In genomic region chr7:147809785-147810184, GRCh38 we compare ENCODE assay signal across 28 cellular contexts.
"Had no signal": no experiment of that assay in that cellular context is flagged by ENCODE, and none has a peak within 500 bp of the region (broad histone marks: within the 10 kb centered on the region; RNA-seq: fewer than 3 reads in every experiment).

No MANE protein-coding gene starts in this region.

- ATAC-seq: activated CD8-positive, alpha-beta memory T cell treated with anti-CD3 and anti-CD28 coated beads, Interleukin-2, amount 10 ng/mL, durations not matched to agents 7 days and 5 days; activated CD8-positive, alpha-beta T cell treated with anti-CD3 and anti-CD28 coated beads for 36 hours; activated naive CD8-positive, alpha-beta T cell treated with anti-CD3 and anti-CD28 coated beads, Interleukin-2, amount 50 U/mL, for 24 hours; natural killer cell treated with Interleukin-12 subunit alpha and Interleukin-12 subunit beta and Interleukin-15 and Interleukin-18, amount 100 ng/mL, for 72 hours; upper lobe of right lung had no signal

- H3K27me3 ChIP-seq: brain microvascular endothelial cell, hepatocyte, spleen, thyroid gland, upper lobe of right lung had no signal

- H3K9me3 ChIP-seq: ovary, prostate gland, thyroid gland, upper lobe of right lung had no signal

- H3K4me3 Mint-ChIP-seq: activated CD4-positive, alpha-beta T cell treated with anti-CD3 and anti-CD28 coated beads, Interleukin-2, amount 10 ng/mL, durations not matched to agents 7 days and 5 days; activated CD8-positive, alpha-beta memory T cell treated with anti-CD3 and anti-CD28 coated beads, Interleukin-2, amount 10 ng/mL, durations not matched to agents 7 days and 5 days; activated CD8-positive, alpha-beta T cell treated with anti-CD3 and anti-CD28 coated beads for 36 hours; activated naive CD8-positive, alpha-beta T cell treated with anti-CD3 and anti-CD28 coated beads, Interleukin-2, amount 50 U/mL, for 24 hours; immature natural killer cell; natural killer cell treated with Interleukin-12 subunit alpha and Interleukin-12 subunit beta and Interleukin-15 and Interleukin-18, amount 100 ng/mL, for 72 hours had no signal

- H3K9me3 Mint-ChIP-seq: activated CD4-positive, alpha-beta T cell treated with anti-CD3 and anti-CD28 coated beads, Interleukin-2, amount 10 ng/mL, durations not matched to agents 7 days and 5 days had no signal

- H3K27me3 Mint-ChIP-seq: activated CD4-positive, alpha-beta T cell treated with anti-CD3 and anti-CD28 coated beads, Interleukin-2, amount 10 ng/mL, durations not matched to agents 7 days and 5 days; activated CD8-positive, alpha-beta memory T cell treated with anti-CD3 and anti-CD28 coated beads, Interleukin-2, amount 10 ng/mL, durations not matched to agents 7 days and 5 days; activated CD8-positive, alpha-beta T cell treated with anti-CD3 and anti-CD28 coated beads for 36 hours; activated naive CD8-positive, alpha-beta T cell treated with anti-CD3 and anti-CD28 coated beads, Interleukin-2, amount 50 U/mL, for 24 hours; natural killer cell treated with Interleukin-12 subunit alpha and Interleukin-12 subunit beta and Interleukin-15 and Interleukin-18, amount 100 ng/mL, for 72 hours had no signal

- H2AFZ ChIP-seq: hepatocyte had no signal

- H3K27ac Mint-ChIP-seq: activated CD4-positive, alpha-beta T cell treated with anti-CD3 and anti-CD28 coated beads, Interleukin-2, amount 10 ng/mL, durations not matched to agents 7 days and 5 days; activated CD8-positive, alpha-beta memory T cell treated with anti-CD3 and anti-CD28 coated beads, Interleukin-2, amount 10 ng/mL, durations not matched to agents 7 days and 5 days; activated CD8-positive, alpha-beta T cell treated with anti-CD3 and anti-CD28 coated beads for 36 hours; activated naive CD8-positive, alpha-beta T cell treated with anti-CD3 and anti-CD28 coated beads, Interleukin-2, amount 50 U/mL, for 24 hours; immature natural killer cell; natural killer cell treated with Interleukin-12 subunit alpha and Interleukin-12 subunit beta and Interleukin-15 and Interleukin-18, amount 100 ng/mL, for 72 hours had no signal

- DNase-seq: activated CD4-positive, alpha-beta T cell treated with anti-CD3 and anti-CD28 coated beads, Interleukin-2, amount 10 ng/mL, durations not matched to agents 7 days and 5 days; activated CD4-positive, CD25-positive, alpha-beta regulatory T cell treated with anti-CD3 and anti-CD28 coated beads, Interleukin-2, amount 50 U/mL, for 72 hours; activated CD8-positive, alpha-beta memory T cell treated with anti-CD3 and anti-CD28 coated beads, Interleukin-2, amount 10 ng/mL, durations not matched to agents 7 days and 5 days; activated CD8-positive, alpha-beta T cell treated with anti-CD3 and anti-CD28 coated beads for 36 hours; activated gamma-delta T cell; activated naive CD4-positive, alpha-beta T cell treated with anti-CD3 and anti-CD28 coated beads, Interleukin-2, amount 50 U/mL, for 16 hours; activated naive CD8-positive, alpha-beta T cell treated with anti-CD3 and anti-CD28 coated beads, Interleukin-2, amount 50 U/mL, for 24 hours; activated T-cell treated with anti-CD3 and anti-CD28 coated beads for 4 hours; aorta; brain microvascular endothelial cell; effector memory CD4-positive, alpha-beta T cell; foreskin melanocyte; glutamatergic neuron; immature natural killer cell; kidney glomerular epithelial cell; left ventricle myocardium inferior; mammary epithelial cell; midbrain; ovary; spleen; stimulated activated CD4-positive, alpha-beta T cell treated with anti-CD3 and anti-CD28 coated beads, Interleukin-4, amount 100 ng/mL, for 1 hour; stimulated activated naive CD4-positive, alpha-beta T cell treated with Interleukin-2 at 50 U/mL for 16 hours; thyroid gland; upper lobe of right lung had no signal

- H3K4me2 ChIP-seq: hepatocyte had no signal

- H3K27ac ChIP-seq: brain microvascular endothelial cell, hepatocyte, left ventricle myocardium inferior, prostate gland, spleen, thyroid gland, upper lobe of right lung, VCaP had no signal

- H3K4me1 ChIP-seq: left ventricle myocardium inferior, prostate gland, spleen, thyroid gland, upper lobe of right lung had no signal

- H3K4me3 ChIP-seq: hepatocyte, left ventricle myocardium inferior, ovary, prostate gland, spleen, thyroid gland, upper lobe of right lung had no signal

- H3K36me3 Mint-ChIP-seq: activated CD8-positive, alpha-beta memory T cell treated with anti-CD3 and anti-CD28 coated beads, Interleukin-2, amount 10 ng/mL, durations not matched to agents 7 days and 5 days; immature natural killer cell; natural killer cell treated with Interleukin-12 subunit alpha and Interleukin-12 subunit beta and Interleukin-15 and Interleukin-18, amount 100 ng/mL, for 72 hours had no signal

- H3K36me3 ChIP-seq: brain microvascular endothelial cell, left ventricle myocardium inferior, ovary, prostate gland, spleen, thyroid gland, upper lobe of right lung had no signal

- H3K4me1 Mint-ChIP-seq: activated CD4-positive, alpha-beta T cell treated with anti-CD3 and anti-CD28 coated beads, Interleukin-2, amount 10 ng/mL, durations not matched to agents 7 days and 5 days; activated CD8-positive, alpha-beta memory T cell treated with anti-CD3 and anti-CD28 coated beads, Interleukin-2, amount 10 ng/mL, durations not matched to agents 7 days and 5 days; activated naive CD8-positive, alpha-beta T cell treated with anti-CD3 and anti-CD28 coated beads, Interleukin-2, amount 50 U/mL, for 24 hours; immature natural killer cell had no signal

- H3K79me2 ChIP-seq: hepatocyte had no signal
